9 cellular contexts compared by ENCODE assay signal in genomic region chr2:18986046-18986445, GRCh38.
"Had no signal": no experiment of that assay in that cellular context is flagged by ENCODE, and none has a peak within 500 bp of the region (broad histone marks: within the 10 kb centered on the region; RNA-seq: fewer than 3 reads in every experiment).

No MANE protein-coding gene starts in this region.

- DNase-seq: GM23248, GOT3, H7, HFFc6 had no signal

- H3K9me3 Mint-ChIP-seq: HFFc6, IgD-negative memory B cell had no signal

- H3K4me3 ChIP-seq: GM23248, HAP-1 had no signal

- H3K4me3 Mint-ChIP-seq: HFFc6, IgD-negative memory B cell had no signal

- ATAC-seq: HCT116, HepG2 had no signal

- H3K27ac Mint-ChIP-seq: HFFc6, IgD-negative memory B cell had no signal

- H3K27ac ChIP-seq: GM23248, HL-60 had no signal

- H3K27me3 Mint-ChIP-seq: IgD-negative memory B cell had no signal

- H3K4me1 Mint-ChIP-seq: IgD-negative memory B cell had no signal
